ENCODE assay signal across 8 cellular contexts in the genomic region with DNA sequence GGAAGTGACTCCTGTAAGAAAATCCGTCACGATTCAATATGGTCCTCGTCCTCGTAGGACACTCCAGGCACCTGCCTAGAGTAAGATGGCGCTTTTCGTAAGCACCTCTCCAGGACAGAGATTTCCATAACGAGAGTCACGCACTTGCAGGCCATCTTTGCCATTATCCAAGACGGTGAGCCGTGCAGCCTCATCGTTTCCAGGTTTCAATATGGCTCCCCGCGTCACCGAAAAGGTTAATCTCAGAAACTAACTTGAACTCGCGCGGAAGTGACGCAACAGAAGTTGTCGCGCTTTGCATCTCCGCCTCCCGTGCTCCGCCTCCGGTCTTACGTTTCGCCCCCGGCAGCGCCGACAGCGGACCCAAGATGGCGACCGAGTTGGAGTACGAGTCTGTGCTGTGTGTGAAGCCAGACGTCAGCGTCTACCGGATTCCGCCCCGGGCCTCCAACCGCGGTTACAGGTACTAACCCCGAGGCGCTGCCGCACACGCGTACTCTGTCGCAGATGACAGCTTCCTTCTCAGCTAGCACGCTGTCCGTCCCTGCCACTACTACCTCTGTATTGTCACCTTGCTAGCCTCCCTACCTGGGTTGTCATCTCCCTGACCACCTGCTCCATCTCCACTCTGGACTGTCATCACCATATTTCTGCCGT. TPM values are rescaled to one million over a fixed set of nuclear protein-coding genes. Genes with fewer than 3 reads are reported as not detected.
DNase-seq lines count a peak whose midpoint lies in the region; TF ChIP-seq lines count a peak whose summit lies in the region.

TSS of gene NECAP1 (plus strand) at position 354 of the 657 bp plus-strand sequence. CDS start at position 369, 15 bp downstream.

- H3K36me3 ChIP-seq in ES-I3 (ENCODE audit: insufficient read depth, low read length) (no peaks in the 10 kb centered on the region), HAP-1 (replicated peaks) (peaks cover 4% of the 10 kb centered on the region; the same call in 1 of the 2 replicates), MM.1S (replicated peaks; ENCODE audit: insufficient read depth, low read length) (no peaks in the 10 kb centered on the region), neural cell (ENCODE audit: insufficient read depth, low read length) (no peaks in the 10 kb centered on the region), stomach (peaks cover 0 to 10% (median 5%) of the 10 kb centered on the region in 4 donors)

- no peaks in the 10 kb centered on the region for H3K9me2 ChIP-seq in MM.1S (replicated peaks; ENCODE audit: insufficient read depth, low read length)
- H3K9me2 ChIP-seq in neural cell (ENCODE audit: insufficient read depth, low read length) = no peaks in the 10 kb centered on the region

- peaks cover 55% of the 10 kb centered on the region for H3K79me2 ChIP-seq in MM.1S (ENCODE audit: low read length)
- H3K79me2 ChIP-seq in neural cell (replicated peaks; ENCODE audit: insufficient read depth, low read length) = peaks cover 46% of the 10 kb centered on the region

- intact Hi-C loops in stomach (cut with DNase I; ENCODE audit: low total_unique reads) = no loop called here

- H3K4me1 ChIP-seq in ES-I3 (ENCODE audit: insufficient read depth, low read length) (peaks cover 14% of the 10 kb centered on the region), HAP-1 (peaks cover 19% of the 10 kb centered on the region), MM.1S (ENCODE audit: low read length) (peaks cover 11% of the 10 kb centered on the region), stomach (peaks cover 15 to 54% (median 35%) of the 10 kb centered on the region in 4 donors)

- H3K27ac ChIP-seq in MM.1S (ENCODE audit: low read length) (peak within 1 kb of the TSS; percentile 98), neural cell (ENCODE audit: low read length) (peak within 1 kb of the TSS; percentile 99), stomach (peak within 1 kb of the TSS; percentile 87 to 96 (median 96))

- H3K4me2 ChIP-seq in MM.1S (ENCODE audit: low read depth, low read length) = peak within 1 kb of the TSS; percentile 91
- peak within 1 kb of the TSS; percentile 97 for H3K4me2 ChIP-seq in neural cell (ENCODE audit: low read length)

- TF ChIP-seq EP300 in neural cell (conservative IDR thresholded peaks at IDR 0.05; ENCODE audit: poor library complexity, severe bottlenecking) (peak; percentile 61), stomach (IDR thresholded peaks at IDR 0.05) (peak; percentile 2)

- peak in 1 of 4 donors; percentile 36 for TF ChIP-seq POLR2A in stomach (IDR thresholded peaks at IDR 0.05)

- H2AFZ ChIP-seq in MM.1S (ENCODE audit: low read length) = peak within 1 kb of the TSS; percentile 84
- H2AFZ ChIP-seq in neural cell (ENCODE audit: low read depth, low read length) = peak within 1 kb of the TSS; percentile 97

- H4K20me1 ChIP-seq in MM.1S (ENCODE audit: insufficient read depth, low read length) (no peaks in the 10 kb centered on the region), neural cell (ENCODE audit: insufficient read depth) (no peaks in the 10 kb centered on the region)

- no peaks in the 10 kb centered on the region for H3K27me3 ChIP-seq in HAP-1 (ENCODE audit: low read depth)
- no peaks in the 10 kb centered on the region for H3K27me3 ChIP-seq in MM.1S (replicated peaks; ENCODE audit: insufficient read depth, low read length)
- H3K27me3 ChIP-seq in neural cell (ENCODE audit: insufficient read depth, low read depth, low read length) = no peaks in the 10 kb centered on the region
- no peaks in the 10 kb centered on the region for H3K27me3 ChIP-seq in stomach

- TF ChIP-seq CTCF in MM.1S (IDR thresholded peaks at IDR 0.05; ENCODE audit: low read length) = no peak
- no peak for TF ChIP-seq CTCF in fibroblast of villous mesenchyme (IDR thresholded peaks at IDR 0.05; ENCODE audit: insufficient read depth, low read depth, low read length)
- no peak for TF ChIP-seq CTCF in neural cell (IDR thresholded peaks at IDR 0.05; ENCODE audit: poor library complexity, severe bottlenecking)
- no peak for TF ChIP-seq CTCF in stomach (IDR thresholded peaks at IDR 0.05)

- H3F3A ChIP-seq in MM.1S (ENCODE audit: insufficient read depth, low read length) = peaks cover 23% of the 10 kb centered on the region
- no peaks in the 10 kb centered on the region for H3F3A ChIP-seq in neural cell (ENCODE audit: insufficient read depth, low read length, poor library complexity, severe bottlenecking)

- H3K4me3 ChIP-seq in HAP-1 (peak within 1 kb of the TSS; percentile 84), MM.1S (ENCODE audit: low read length) (peak within 1 kb of the TSS; percentile 95), fibroblast of villous mesenchyme (ENCODE audit: low read depth, low read length) (peak within 1 kb of the TSS; percentile 99), neural cell (ENCODE audit: low read length) (peak within 1 kb of the TSS; percentile 81), stomach (peak within 1 kb of the TSS; percentile 77 to 92 (median 82))

- in situ Hi-C loops in HAP-1 (cut with MboI; ENCODE audit: low sequenced_read_pairs) = no loop called here

- peak within 1 kb of the TSS; percentile 86 for H3K9ac ChIP-seq in ES-I3 (ENCODE audit: low read depth, low read length)
- H3K9ac ChIP-seq in MM.1S (ENCODE audit: low read length) = peak within 1 kb of the TSS; percentile 96
- peak within 1 kb of the TSS; percentile 98 for H3K9ac ChIP-seq in neural cell (ENCODE audit: low read length)

- no peak for TF ChIP-seq RAD21 in neural cell (conservative IDR thresholded peaks at IDR 0.05)

- H3K9me3 ChIP-seq in ES-I3 (ENCODE audit: control insufficient read depth, insufficient read depth, low read length) (no peaks in the 10 kb centered on the region), HAP-1 (no peaks in the 10 kb centered on the region), MM.1S (replicated peaks; ENCODE audit: insufficient read depth, low read length) (no peaks in the 10 kb centered on the region), neural cell (ENCODE audit: low read length) (no peaks in the 10 kb centered on the region), stomach (no peaks in the 10 kb centered on the region)

- WGBS in stomach, 5 donors = 0 to 1% (median 0%) methylated on average over 44 to 49 of the region's 49 CpGs

- DNase-seq in HAP-1 (ENCODE audit: low spot score in 2 of 2) = peak; percentile 93 to 96
- DNase-seq in MM.1S = peak; percentile 97
- DNase-seq in SIG-M5 treated with dmso at 0.1 percent for 504 hours (lab: John Stamatoyannopoulos, UW; ENCODE audit: unreplicated experiment) = peak; percentile 97
- DNase-seq in activated gamma-delta T cell treated with Interleukin-2 at 50 U/mL for 16 hours = peak; percentile 93
- DNase-seq in fibroblast of villous mesenchyme (ENCODE audit: low read depth) = peak; percentile 98
- DNase-seq in stomach = peak; percentile 97

TF ChIP-seq in neural cell, 6 proteins besides CTCF, POLR2A, EP300 and RAD21:
- peak; percentile 99 for TF ChIP-seq POLR2AphosphoS5 (IDR thresholded peaks at IDR 0.05)
- TF ChIP-seq, protein P1, sequence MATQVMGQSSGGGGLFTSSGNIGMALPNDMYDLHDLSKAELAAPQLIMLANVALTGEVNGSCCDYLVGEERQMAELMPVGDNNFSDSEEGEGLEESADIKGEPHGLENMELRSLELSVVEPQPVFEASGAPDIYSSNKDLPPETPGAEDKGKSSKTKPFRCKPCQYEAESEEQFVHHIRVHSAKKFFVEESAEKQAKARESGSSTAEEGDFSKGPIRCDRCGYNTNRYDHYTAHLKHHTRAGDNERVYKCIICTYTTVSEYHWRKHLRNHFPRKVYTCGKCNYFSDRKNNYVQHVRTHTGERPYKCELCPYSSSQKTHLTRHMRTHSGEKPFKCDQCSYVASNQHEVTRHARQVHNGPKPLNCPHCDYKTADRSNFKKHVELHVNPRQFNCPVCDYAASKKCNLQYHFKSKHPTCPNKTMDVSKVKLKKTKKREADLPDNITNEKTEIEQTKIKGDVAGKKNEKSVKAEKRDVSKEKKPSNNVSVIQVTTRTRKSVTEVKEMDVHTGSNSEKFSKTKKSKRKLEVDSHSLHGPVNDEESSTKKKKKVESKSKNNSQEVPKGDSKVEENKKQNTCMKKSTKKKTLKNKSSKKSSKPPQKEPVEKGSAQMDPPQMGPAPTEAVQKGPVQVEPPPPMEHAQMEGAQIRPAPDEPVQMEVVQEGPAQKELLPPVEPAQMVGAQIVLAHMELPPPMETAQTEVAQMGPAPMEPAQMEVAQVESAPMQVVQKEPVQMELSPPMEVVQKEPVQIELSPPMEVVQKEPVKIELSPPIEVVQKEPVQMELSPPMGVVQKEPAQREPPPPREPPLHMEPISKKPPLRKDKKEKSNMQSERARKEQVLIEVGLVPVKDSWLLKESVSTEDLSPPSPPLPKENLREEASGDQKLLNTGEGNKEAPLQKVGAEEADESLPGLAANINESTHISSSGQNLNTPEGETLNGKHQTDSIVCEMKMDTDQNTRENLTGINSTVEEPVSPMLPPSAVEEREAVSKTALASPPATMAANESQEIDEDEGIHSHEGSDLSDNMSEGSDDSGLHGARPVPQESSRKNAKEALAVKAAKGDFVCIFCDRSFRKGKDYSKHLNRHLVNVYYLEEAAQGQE (IDR thresholded peaks at IDR 0.05; ENCODE audit: borderline replicate concordance) = peak; percentile 67
- peak; percentile 96 for TF ChIP-seq TAF1 (IDR thresholded peaks at IDR 0.05; ENCODE audit: low read depth)
- no peak for TF ChIP-seq SMC3 (conservative IDR thresholded peaks at IDR 0.05; ENCODE audit: poor library complexity)
- TF ChIP-seq MXI1 (conservative IDR thresholded peaks at IDR 0.05; ENCODE audit: poor library complexity, severe bottlenecking) = peak; percentile 88
- TF ChIP-seq EZH2 (IDR thresholded peaks at IDR 0.05; ENCODE audit: borderline replicate concordance, insufficient read depth, low read length, poor library complexity, severe bottlenecking) = no peak

RNA-seq across cellular contexts. Expression of gene NECAP1, which starts in this region (rescaled TPM):
- 45.1 and 76.4 TPM in 2 replicates for total RNA-seq in fibroblast of villous mesenchyme
- polyA plus RNA-seq in neural cell = 297 and 331 TPM in 2 replicates
- 282 and 371 TPM in 2 replicates for polyA minus RNA-seq in neural cell
- 100 to 1,000 TPM in 2 of 5 donors, 10 to 100 TPM in 3; 12.5 to 112 (median 77.6) TPM for total RNA-seq in stomach
- polyA plus RNA-seq in stomach = 10 to 100 TPM; 17.4 to 39.0 (median 20.3) TPM

Comparison
In these comparisons a context has a peak if more than half of its experiments do, and no peak if none do; other contexts are left out.
1. Peak in every context shown above with its lines: DNase-seq, H3K4me3 ChIP-seq and H3K27ac ChIP-seq.